Comparison of ENCODE assay signal across 14 cellular contexts in genomic region chr13:64531400-64531799, GRCh38.
DNase-seq lines count a peak whose midpoint lies in the region; ATAC-seq and TF ChIP-seq lines count a peak whose summit lies in the region.
"Had no signal": no experiment of that assay in that cellular context is flagged by ENCODE, and none has a peak within 500 bp of the region (broad histone marks: within the 10 kb centered on the region; RNA-seq: fewer than 3 reads in every experiment).

No MANE protein-coding gene starts in this region.

- H3K4me1 Mint-ChIP-seq in GM23338 = peaks cover 28% of the 10 kb centered on the region
- H3K4me1 Mint-ChIP-seq: CD4-positive, alpha-beta memory T cell had no signal

- peaks cover 1% of the 10 kb centered on the region for H3K27me3 Mint-ChIP-seq in GM23338 (ENCODE audit: insufficient read depth, low read depth, poor library complexity)
- H3K27me3 Mint-ChIP-seq: CD4-positive, alpha-beta memory T cell had no signal

- H3K36me3 ChIP-seq in GM23338 (ENCODE audit: insufficient read depth) (no peaks in the 10 kb centered on the region), Karpas-422 (ENCODE audit: insufficient read depth, low read length) (no peaks in the 10 kb centered on the region), SU-DHL-6 (ENCODE audit: low read length) (no peaks in the 10 kb centered on the region; the same call in 1 of the 2 replicates)

- H3K4me3 ChIP-seq in GM23338 (no peak overlapping the region), Karpas-422 (ENCODE audit: low read length) (no peak overlapping the region), SU-DHL-6 (ENCODE audit: insufficient read depth, low read length, poor library complexity, severe bottlenecking) (no peak overlapping the region)

- H2AFZ ChIP-seq in GM23338 (peak overlapping the region; percentile 2; the same call in 1 of the 2 replicates), Karpas-422 (ENCODE audit: low read length) (0 out of 2 replicates have a peak overlapping the region, but pooled peaks have one; percentile 24), SU-DHL-6 (ENCODE audit: low read depth, low read length, severe bottlenecking) (peak overlapping the region; percentile 74)

- no peaks in the 10 kb centered on the region for H3K79me2 ChIP-seq in GM23338 (replicated peaks; ENCODE audit: insufficient read depth)
- no peaks in the 10 kb centered on the region for H3K79me2 ChIP-seq in Karpas-422 (ENCODE audit: low read length)
- H3K79me2 ChIP-seq in SU-DHL-6 (ENCODE audit: insufficient read depth, low read length) = no peaks in the 10 kb centered on the region

- peaks cover 3% of the 10 kb centered on the region for H3K9me3 Mint-ChIP-seq in GM23338

- H3K4me2 ChIP-seq in GM23338 (no peak overlapping the region), Karpas-422 (ENCODE audit: low read depth, low read length, poor library complexity, severe bottlenecking) (no peak overlapping the region), SU-DHL-6 (ENCODE audit: low read depth, low read length, poor library complexity, severe bottlenecking) (no peak overlapping the region)

- H3K4me3 Mint-ChIP-seq in GM23338 = no peak overlapping the region
- H3K4me3 Mint-ChIP-seq: CD4-positive, alpha-beta memory T cell had no signal

- H3K9me3 ChIP-seq in Karpas-422 (ENCODE audit: low read length) = peaks cover 1% of the 10 kb centered on the region; the same call in 1 of the 2 replicates
- H3K9me3 ChIP-seq in SU-DHL-6 (ENCODE audit: insufficient read depth, low read length) = peaks cover 10% of the 10 kb centered on the region; the same call in 1 of the 2 replicates

- TF ChIP-seq CTCF in GM23338 (conservative IDR thresholded peaks at IDR 0.05; ENCODE audit: low read depth in 2 of 2) = no peak
- TF ChIP-seq CTCF in SU-DHL-6 (IDR thresholded peaks at IDR 0.05; ENCODE audit: insufficient read depth, low read length, poor library complexity, severe bottlenecking) = no peak

- no peak overlapping the region for H3K9ac ChIP-seq in Karpas-422 (ENCODE audit: low read length)
- H3K9ac ChIP-seq in SU-DHL-6 (ENCODE audit: low read length) = no peak overlapping the region

- H4K20me1 ChIP-seq in GM23338 (replicated peaks; ENCODE audit: insufficient read depth) (no peaks in the 10 kb centered on the region), Karpas-422 (ENCODE audit: insufficient read depth, low read depth, low read length) (no peaks in the 10 kb centered on the region), SU-DHL-6 (ENCODE audit: low read depth, low read length) (no peaks in the 10 kb centered on the region)

- H3F3A ChIP-seq in GM23338 (replicated peaks; ENCODE audit: low read depth) (no peaks in the 10 kb centered on the region), SU-DHL-6 (ENCODE audit: insufficient read depth) (no peaks in the 10 kb centered on the region)

- H3K27ac Mint-ChIP-seq in GM23338 = no peak overlapping the region
- H3K27ac Mint-ChIP-seq: CD4-positive, alpha-beta memory T cell had no signal

- H3K36me3 Mint-ChIP-seq in GM23338 (ENCODE audit: low read depth) = peaks cover 26% of the 10 kb centered on the region
- H3K36me3 Mint-ChIP-seq: CD4-positive, alpha-beta memory T cell had no signal

- H3K27me3 ChIP-seq in GM23338 (ENCODE audit: insufficient read depth) = no peaks in the 10 kb centered on the region
- no peaks in the 10 kb centered on the region for H3K27me3 ChIP-seq in Karpas-422 (ENCODE audit: low read length)
- no peaks in the 10 kb centered on the region for H3K27me3 ChIP-seq in SU-DHL-6 (ENCODE audit: low read length)

- DNase-seq in GM23338 (ENCODE audit: low spot score) (no peak), Karpas-422 (no peak), NOMO-1 treated with dmso at 0.1 percent for 144 hours (lab: John Stamatoyannopoulos, UW; ENCODE audit: unreplicated experiment) (no peak), GF-D8 (lab: John Stamatoyannopoulos, UW) (no peak)
- DNase-seq: C1 segment of cervical spinal cord; Calu3; CD4-positive, alpha-beta memory T cell; COR-L47; DMS53; DMS79 treated with DMSO at 0.1 percent for 48 hours; H7; HCEC 1CT had no signal

- ATAC-seq in GM23338 = no peak
- no peak for ATAC-seq in GM21526 (IDR thresholded peaks at IDR 0.05; ENCODE audit: low FRiP score, unreplicated experiment)

- peaks cover 31% of the 10 kb centered on the region for H3K4me1 ChIP-seq in GM23338 (ENCODE audit: insufficient read depth)
- H3K4me1 ChIP-seq in Karpas-422 (ENCODE audit: low read length) = peaks cover 3% of the 10 kb centered on the region; the same call in 1 of the 2 replicates

- H3K9me2 ChIP-seq in GM23338 (ENCODE audit: insufficient read depth) (no peaks in the 10 kb centered on the region), Karpas-422 (replicated peaks; ENCODE audit: insufficient read depth, low read length) (no peaks in the 10 kb centered on the region), SU-DHL-6 (replicated peaks; ENCODE audit: insufficient read depth, low read length) (no peaks in the 10 kb centered on the region)

- no peak overlapping the region for H3K27ac ChIP-seq in GM23338 (ENCODE audit: low read depth)
- H3K27ac ChIP-seq in Karpas-422 (ENCODE audit: low read length) = no peak overlapping the region
- no peak overlapping the region for H3K27ac ChIP-seq in SU-DHL-6 (ENCODE audit: low read depth, low read length)

TF ChIP-seq in GM23338, 12 proteins besides CTCF, POLR2A, EP300 and RAD21:
- no peak for TF ChIP-seq EZH2phosphoT487 (IDR thresholded peaks at IDR 0.05; ENCODE audit: unreplicated experiment)
- no peak for TF ChIP-seq JUNB (IDR thresholded peaks at IDR 0.05; ENCODE audit: unreplicated experiment)
- no peak for TF ChIP-seq EZH2 (IDR thresholded peaks at IDR 0.05; ENCODE audit: low read depth, unreplicated experiment)
- TF ChIP-seq ETS1 (IDR thresholded peaks at IDR 0.05) = no peak
- TF ChIP-seq POLR2AphosphoS5 (IDR thresholded peaks at IDR 0.05; ENCODE audit: low read depth) = no peak
- no peak for TF ChIP-seq ZNF114 (CRISPR knock-in tag; IDR thresholded peaks at IDR 0.05)
TF ChIP-seq in GM23338: peak in this region for 0.

Comparison
In these comparisons a context has a peak if more than half of its experiments do, and no peak if none do; other contexts are left out.
1. H2AFZ ChIP-seq: peak in every context shown above with its lines; median percentile 74 in SU-DHL-6; 24 in Karpas-422; 2 in GM23338.